Comparison of ENCODE assay signal across 24 cellular contexts in genomic region chr10:76830218-76830617, GRCh38.
DNase-seq lines count a peak whose midpoint lies in the region; FAIRE-seq lines count a peak whose summit lies in the region.
"Had no signal": no experiment of that assay in that cellular context is flagged by ENCODE, and none has a peak within 500 bp of the region (broad histone marks: within the 10 kb centered on the region; RNA-seq: fewer than 3 reads in every experiment).

No MANE protein-coding gene starts in this region.

- no peaks in the 10 kb centered on the region for H3K27me3 Mint-ChIP-seq in activated CD4-positive, alpha-beta memory T cell treated with anti-CD3 and anti-CD28 coated beads, Interleukin-2, amount 10 ng/mL, durations not matched to agents 7 days and 5 days

- H3K4me1 ChIP-seq in GM23248 (ENCODE audit: insufficient read depth) = no peaks in the 10 kb centered on the region
- no peaks in the 10 kb centered on the region for H3K4me1 ChIP-seq in Karpas-422 (ENCODE audit: low read length)
- H3K4me1 ChIP-seq in small intestine (ENCODE audit: control insufficient read depth in 2 of 2, insufficient read depth in 1 of 2, low read depth in 1 of 2, low read length in 1 of 2) = no peaks in the 10 kb centered on the region
- H3K4me1 ChIP-seq: BLaER1 treated with 17β-estradiol and CSF1 and Interleukin-3, amounts not matched to agents 10 nM and 100 nM; Caco-2 had no signal

- no peak overlapping the region for H2AFZ ChIP-seq in GM23248
- H2AFZ ChIP-seq in Karpas-422 (ENCODE audit: low read length) = no peak overlapping the region

- POLR2A ChIA-PET in activated CD4-positive, alpha-beta memory T cell treated with anti-CD3 and anti-CD28 coated beads, Interleukin-2, amount 10 ng/mL, durations not matched to agents 7 days and 5 days (lab: Charles Lee) = no interaction called here

- H3K79me2 ChIP-seq in GM23248 (ENCODE audit: insufficient read depth) (no peaks in the 10 kb centered on the region), Karpas-422 (ENCODE audit: low read length) (no peaks in the 10 kb centered on the region)

- no peak for FAIRE-seq in small intestine (lab: Jason Lieb, UNC)
- FAIRE-seq: A204.1, D721Med, G401.6, GM12891, GM19239 had no signal

- peaks cover 28% of the 10 kb centered on the region for H3K27me3 ChIP-seq in GM23248 (replicated peaks; ENCODE audit: insufficient read depth)
- no peaks in the 10 kb centered on the region for H3K27me3 ChIP-seq in Karpas-422 (ENCODE audit: low read length)
- H3K27me3 ChIP-seq in small intestine (ENCODE audit: control insufficient read depth in 2 of 2, insufficient read depth in 2 of 2, low read length in 2 of 2) = no peaks in the 10 kb centered on the region
- H3K27me3 ChIP-seq: BLaER1 treated with 17β-estradiol and CSF1 and Interleukin-3, amounts not matched to agents 10 nM and 100 nM had no signal

- 50 to 59% methylated on average over 1 of the region's 1 CpG for WGBS in GM23248 (ENCODE audit: low coverage in 1 of 2, low lambda C conversion rate in 2 of 2, missing lambda C conversion rate in 2 of 2), 2 experiments
- 80 to 95% (median 85%) methylated on average over 1 of the region's 1 CpG for WGBS in small intestine, 3 donors

- H3K36me3 Mint-ChIP-seq in activated CD4-positive, alpha-beta memory T cell treated with anti-CD3 and anti-CD28 coated beads, Interleukin-2, amount 10 ng/mL, durations not matched to agents 7 days and 5 days (ENCODE audit: low read depth) = no peaks in the 10 kb centered on the region
- H3K36me3 Mint-ChIP-seq: CD8-positive, alpha-beta T cell had no signal

- no peaks in the 10 kb centered on the region for H4K20me1 ChIP-seq in GM23248 (ENCODE audit: insufficient read depth)
- H4K20me1 ChIP-seq in Karpas-422 (ENCODE audit: insufficient read depth, low read depth, low read length) = no peaks in the 10 kb centered on the region
- H4K20me1 ChIP-seq: BLaER1 treated with 17β-estradiol and CSF1 and Interleukin-3, amounts not matched to agents 10 nM and 100 nM had no signal

- H3K9ac ChIP-seq in GM23248 = no peak overlapping the region
- no peak overlapping the region for H3K9ac ChIP-seq in Karpas-422 (ENCODE audit: low read length)
- H3K9ac ChIP-seq: BLaER1 treated with 17β-estradiol and CSF1 and Interleukin-3, amounts not matched to agents 10 nM and 100 nM had no signal

- H3K4me3 Mint-ChIP-seq in activated CD4-positive, alpha-beta memory T cell treated with anti-CD3 and anti-CD28 coated beads, Interleukin-2, amount 10 ng/mL, durations not matched to agents 7 days and 5 days = no peak overlapping the region
- H3K4me3 Mint-ChIP-seq: B cell; CD4-positive, alpha-beta T cell; CD8-positive, alpha-beta T cell had no signal

- DNase-seq in GM23248 = peak; percentile 16
- DNase-seq in Karpas-422 = peak; percentile 9
- DNase-seq in amniotic epithelial cell (ENCODE audit: low read depth) = peak; percentile 9
- DNase-seq in pons (ENCODE audit: low spot score) = peak; percentile 3
- no peak for DNase-seq in LoVo (ENCODE audit: low spot score)
- DNase-seq in activated CD4-positive, alpha-beta memory T cell treated with anti-CD3 and anti-CD28 coated beads, Interleukin-2, amount 10 ng/mL, durations not matched to agents 7 days and 5 days = no peak
- DNase-seq in ACHN = no peak
- no peak for DNase-seq in small intestine
- DNase-seq: 8988T; AML-193; Caco-2; Calu3; CD4-positive, alpha-beta T cell; CD8-positive, alpha-beta T cell; DMS79 treated with DMSO at 0.1 percent for 48 hours; GF-D8 had no signal

- CTCF ChIA-PET in activated CD4-positive, alpha-beta memory T cell treated with anti-CD3 and anti-CD28 coated beads, Interleukin-2, amount 10 ng/mL, durations not matched to agents 7 days and 5 days (lab: Charles Lee) = no interaction called here

- H3K4me2 ChIP-seq in GM23248 (ENCODE audit: unreplicated experiment) = no peak overlapping the region
- no peak overlapping the region for H3K4me2 ChIP-seq in Karpas-422 (ENCODE audit: low read depth, low read length, poor library complexity, severe bottlenecking)
- H3K4me2 ChIP-seq: BLaER1 treated with 17β-estradiol and CSF1 and Interleukin-3, amounts not matched to agents 10 nM and 100 nM had no signal

- in situ Hi-C loops in GM23248 (cut with MboI) = no loop called here
- in situ Hi-C loops in ACHN (cut with HindIII; ENCODE audit: low pct_ligation_motif_present, low pct_unique_long_range_greater_than_20kb, low sequenced_read_pairs) = no loop called here

- no peaks in the 10 kb centered on the region for H3K9me3 ChIP-seq in GM23248 (ENCODE audit: low read depth)
- H3K9me3 ChIP-seq in Karpas-422 (ENCODE audit: low read length) = no peaks in the 10 kb centered on the region
- H3K9me3 ChIP-seq in small intestine (ENCODE audit: control insufficient read depth, low read depth) = no peaks in the 10 kb centered on the region
- H3K9me3 ChIP-seq: BLaER1 treated with 17β-estradiol and CSF1 and Interleukin-3, amounts not matched to agents 10 nM and 100 nM; Caco-2 had no signal

- H3K36me3 ChIP-seq in GM23248 (ENCODE audit: low read depth) (no peaks in the 10 kb centered on the region), Karpas-422 (ENCODE audit: insufficient read depth, low read length) (no peaks in the 10 kb centered on the region), small intestine (ENCODE audit: control insufficient read depth in 2 of 2, insufficient read depth in 2 of 2, low read length in 2 of 2) (no peaks in the 10 kb centered on the region)
- H3K36me3 ChIP-seq: BLaER1 treated with 17β-estradiol and CSF1 and Interleukin-3, amounts not matched to agents 10 nM and 100 nM had no signal

- peaks cover 9% of the 10 kb centered on the region for H3K9me3 Mint-ChIP-seq in activated CD4-positive, alpha-beta memory T cell treated with anti-CD3 and anti-CD28 coated beads, Interleukin-2, amount 10 ng/mL, durations not matched to agents 7 days and 5 days

- no peaks in the 10 kb centered on the region for H3K4me1 Mint-ChIP-seq in activated CD4-positive, alpha-beta memory T cell treated with anti-CD3 and anti-CD28 coated beads, Interleukin-2, amount 10 ng/mL, durations not matched to agents 7 days and 5 days
- H3K4me1 Mint-ChIP-seq: B cell had no signal

- H3K9me2 ChIP-seq in GM23248 (ENCODE audit: insufficient read depth) = no peaks in the 10 kb centered on the region
- H3K9me2 ChIP-seq in Karpas-422 (replicated peaks; ENCODE audit: insufficient read depth, low read length) = no peaks in the 10 kb centered on the region

- H3K27ac ChIP-seq in GM23248 (no peak overlapping the region), Karpas-422 (ENCODE audit: low read length) (no peak overlapping the region), small intestine (ENCODE audit: low read depth in 1 of 2, low read length in 1 of 2) (no peak overlapping the region)
- H3K27ac ChIP-seq: BLaER1 treated with 17β-estradiol and CSF1 and Interleukin-3, amounts not matched to agents 10 nM and 100 nM; C4-2B had no signal

- no peaks in the 10 kb centered on the region for H3F3A ChIP-seq in GM23248 (ENCODE audit: insufficient read depth)

- H3K4me3 ChIP-seq in GM23248 (no peak overlapping the region), Karpas-422 (ENCODE audit: low read length) (no peak overlapping the region), small intestine (ENCODE audit: low read depth in 1 of 2, low read length in 2 of 2) (no peak overlapping the region)
- H3K4me3 ChIP-seq: BLaER1 treated with 17β-estradiol and CSF1 and Interleukin-3, amounts not matched to agents 10 nM and 100 nM had no signal

- H3K27ac Mint-ChIP-seq in activated CD4-positive, alpha-beta memory T cell treated with anti-CD3 and anti-CD28 coated beads, Interleukin-2, amount 10 ng/mL, durations not matched to agents 7 days and 5 days = no peak overlapping the region
- H3K27ac Mint-ChIP-seq: B cell; CD4-positive, alpha-beta T cell; CD8-positive, alpha-beta T cell had no signal

Comparison
In these comparisons a context has a peak if more than half of its experiments do, and no peak if none do; other contexts are left out.
1. DNase-seq: peak in GM23248 (single experiment), Karpas-422 (single experiment), amniotic epithelial cell (single experiment) and pons (single experiment); none in LoVo (single experiment), activated CD4-positive, alpha-beta memory T cell treated with anti-CD3 and anti-CD28 coated beads, Interleukin-2, amount 10 ng/mL, durations not matched to agents 7 days and 5 days (single experiment), ACHN (single experiment) and small intestine (single experiment).